ENCODE assay signal across 8 cellular contexts in the genomic region with DNA sequence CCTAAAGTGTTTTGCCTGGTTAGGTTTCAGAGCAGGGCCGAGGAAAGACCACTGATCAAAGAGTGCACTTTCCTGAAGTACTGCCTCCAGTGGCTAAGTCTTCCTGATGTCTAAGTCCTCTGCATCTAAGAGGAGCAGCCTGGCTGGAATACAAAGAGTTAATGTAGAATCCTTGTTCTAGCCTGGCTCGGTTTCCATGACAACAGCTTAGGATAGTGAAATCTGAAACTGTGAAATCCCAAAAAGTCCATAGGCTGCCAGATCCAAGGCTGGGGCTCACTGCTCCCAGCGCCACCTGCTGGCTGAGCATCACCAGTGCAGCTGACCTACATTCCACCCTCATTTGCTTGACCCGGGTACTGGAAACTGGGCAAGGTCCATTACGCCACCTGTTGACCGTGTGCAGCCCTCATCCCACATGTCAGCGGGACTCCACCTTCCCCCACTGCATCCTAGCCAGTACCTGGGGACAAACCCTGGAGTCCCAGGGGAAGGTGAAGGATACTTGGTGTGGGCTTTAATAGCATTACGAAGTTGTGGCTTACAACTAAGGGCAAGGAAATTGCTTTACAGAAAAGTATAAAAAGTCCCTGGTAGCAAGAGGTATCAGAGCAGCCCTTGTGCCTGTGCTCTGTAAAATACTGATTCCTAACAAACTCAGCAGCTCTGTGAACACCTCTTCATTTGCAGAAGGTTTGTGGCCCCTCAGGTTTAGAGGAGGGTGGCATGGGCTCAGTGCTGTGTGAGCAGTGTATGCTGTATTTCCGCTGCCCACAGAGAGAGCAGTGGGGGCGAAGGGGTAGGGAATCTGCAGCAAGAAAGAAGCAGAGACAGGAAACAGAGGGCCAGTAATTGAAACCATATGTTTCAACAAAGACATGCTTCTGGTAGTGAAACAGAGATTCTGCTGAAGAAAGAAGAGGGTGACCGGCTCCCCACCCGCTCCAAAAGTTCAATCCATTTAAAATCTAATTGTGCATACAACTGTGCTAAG. TPM values are rescaled to one million over a fixed set of nuclear protein-coding genes. Genes with fewer than 3 reads are reported as not detected.
DNase-seq lines count a peak whose midpoint lies in the region; ATAC-seq and TF ChIP-seq lines count a peak whose summit lies in the region.

No MANE protein-coding gene starts in this region.

- peaks cover 51% of the 10 kb centered on the region for H3K4me1 ChIP-seq in body of pancreas

- peaks cover 23% of the 10 kb centered on the region for H3K4me1 Mint-ChIP-seq in T-helper 17 cell

- peak overlapping the region; percentile 80 for H3K27ac Mint-ChIP-seq in T-helper 17 cell

- H3K27ac ChIP-seq in 22Rv1 (no peak overlapping the region), body of pancreas (peak overlapping the region in 3 of 4 donors; percentile 49 to 60 (median 52))

- ATAC-seq in GM18498 (IDR thresholded peaks at IDR 0.05; ENCODE audit: unreplicated experiment): peak; percentile 73
- ATAC-seq in HG02885 (IDR thresholded peaks at IDR 0.05; ENCODE audit: poor library complexity, unreplicated experiment): peak; percentile 80
- peak; percentile 84 for ATAC-seq in T-helper 17 cell
- ATAC-seq in body of pancreas: peak; percentile 77

- TF ChIP-seq POLR2A in body of pancreas (IDR thresholded peaks at IDR 0.05): no peak

- H3K27me3 Mint-ChIP-seq in T-helper 17 cell: no peaks in the 10 kb centered on the region

- TF ChIP-seq CTCF in 22Rv1 (IDR thresholded peaks at IDR 0.05) (peak; percentile 100), body of pancreas (IDR thresholded peaks at IDR 0.05) (peak; percentile 93 to 99 (median 97)), retinal pigment epithelial cell (conservative IDR thresholded peaks at IDR 0.05; ENCODE audit: low read depth, low read length) (peak; percentile 100)

- intact Hi-C loops in body of pancreas (cut with DNase I): no loop called here

- H3K27me3 ChIP-seq in body of pancreas: no peaks in the 10 kb centered on the region

- peak overlapping the region; percentile 66 for H3K4me3 Mint-ChIP-seq in T-helper 17 cell

- peak; percentile 71 for DNase-seq in NCI-H1436 (lab: John Stamatoyannopoulos, UW)
- peak; percentile 32 to 46 (median 40) for DNase-seq in T-helper 17 cell
- DNase-seq in body of pancreas: peak; percentile 83 to 91 (median 86)
- peak in 48 of 51 donors; percentile 20 to 89 (median 76) for DNase-seq in hypothalamus (lab: John Stamatoyannopoulos, UW)
- peak; percentile 93 for DNase-seq in retinal pigment epithelial cell (ENCODE audit: low read depth)

- peaks cover 14% of the 10 kb centered on the region for H3K36me3 Mint-ChIP-seq in T-helper 17 cell (ENCODE audit: low read depth)

- peaks cover 0 to 8% of the 10 kb centered on the region in 2 donors for H3K36me3 ChIP-seq in body of pancreas (replicated peaks in 1 of 2; ENCODE audit: insufficient read depth in 1 of 2, low read depth in 2 of 2)

- H3K4me3 ChIP-seq in body of pancreas (no peak overlapping the region), retinal pigment epithelial cell (ENCODE audit: low read length) (no peak overlapping the region)

- 40 to 43% methylated on average over 12 of the region's 12 CpGs for WGBS in body of pancreas, 2 donors

- H3K9me3 ChIP-seq in T-helper 17 cell (ENCODE audit: control insufficient read depth, low read length, poor library complexity, severe bottlenecking) (no peaks in the 10 kb centered on the region), body of pancreas (no peaks in the 10 kb centered on the region)

RNA-seq across cellular contexts. Expression of a gene that starts 36.0 kb away (rescaled TPM):
- not detected for total RNA-seq in T-helper 17 cell
- total RNA-seq in body of pancreas: 1 to 10 TPM; 2.0 to 3.1 TPM

RNA-seq across cellular contexts. Expression of a gene that starts 40.1 kb away (rescaled TPM):
- total RNA-seq in T-helper 17 cell (not detected), body of pancreas (1 to 10 TPM; 1.6 to 2.0 TPM)

RNA-seq across cellular contexts. Expression of a gene that starts 49.1 kb away (rescaled TPM):
- not detected for total RNA-seq in T-helper 17 cell
- 10 to 100 TPM in 1 of 2 donors, 1 to 10 TPM in 1; 9.6 to 16.1 TPM for total RNA-seq in body of pancreas

Comparison
In these comparisons a context has a peak if more than half of its experiments do, and no peak if none do; other contexts are left out.
1. DNase-seq: peak in every context shown above with its lines; median percentile 93 in retinal pigment epithelial cell; 86 in body of pancreas; 76 in hypothalamus; 71 in NCI-H1436; 40 in T-helper 17 cell.
2. RNA of a gene that starts 49.1 kb away (total RNA-seq): 9.6 to 16.1 TPM in body of pancreas; not detected in T-helper 17 cell; every median in the first group is over 10 times any median in the second.
3. Peak in every context shown above with its lines, with median percentiles within 50 percentile points of each other: CTCF ChIP-seq and ATAC-seq.